ENCODE assay signal across 8 cellular contexts in the genomic region with DNA sequence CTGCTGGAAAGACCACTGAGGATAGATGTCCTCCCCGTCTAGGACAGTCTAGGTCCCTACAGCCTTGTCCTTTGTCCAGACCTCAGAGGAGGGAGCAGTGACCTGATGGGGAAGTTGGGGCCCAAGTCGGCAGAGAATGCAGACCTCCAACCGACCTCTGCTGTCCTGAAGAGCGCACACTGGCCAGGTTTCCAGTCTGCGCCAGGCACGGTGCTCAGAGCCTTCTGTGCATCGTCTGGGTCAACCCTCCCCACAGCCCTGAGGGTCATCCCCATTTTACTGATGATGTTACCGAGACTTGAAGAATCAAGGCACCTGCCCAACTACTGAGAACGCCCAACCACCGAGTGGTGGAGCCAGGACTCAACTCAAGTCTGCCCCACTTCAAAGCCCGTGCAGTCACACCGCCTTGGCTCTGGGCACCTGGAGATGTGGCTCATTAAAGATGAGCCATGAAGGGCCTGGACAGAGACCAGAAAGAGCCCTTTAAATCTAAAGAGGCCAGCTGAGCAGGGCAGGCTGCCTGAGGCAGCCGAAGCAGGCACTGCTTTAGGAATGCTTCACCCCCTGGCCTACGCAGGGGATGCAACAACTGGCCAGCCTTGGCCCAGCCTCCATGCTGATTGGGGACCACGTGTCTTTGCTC. TPM values are rescaled to one million over a fixed set of nuclear protein-coding genes. Genes with fewer than 3 reads are reported as not detected.
DNase-seq lines count a peak whose midpoint lies in the region; ATAC-seq and TF ChIP-seq lines count a peak whose summit lies in the region.

No MANE protein-coding gene starts in this region.

- BruUV-seq in PC-9 (replicated peaks; lab: Mats Ljungman, UMichigan): no TSS peak

- intact Hi-C loops in CD4-positive, alpha-beta T cell (cut with DNase I, micrococcal nuclease): no loop called here
- intact Hi-C loops in PC-9 (cut with micrococcal nuclease; ENCODE audit: unreplicated experiment): loop anchor here (10.0 kb wide), 1 partner anchor 439 kb away; no protein-coding TSS in a partner anchor

- H3K4me3 ChIP-seq in PC-9: no peak overlapping the region
- H3K4me3 ChIP-seq in parathyroid adenoma (ENCODE audit: low read depth, low read length): no peak overlapping the region

- peaks cover 77% of the 10 kb centered on the region for H3K4me1 ChIP-seq in PC-9 (replicated peaks; ENCODE audit: insufficient read depth)
- peaks cover 2% of the 10 kb centered on the region for H3K4me1 ChIP-seq in parathyroid adenoma

- DNase-seq in CD4-positive, alpha-beta T cell: no peak
- DNase-seq in PC-9 (no peak), 8988T (no peak), NCI-H1436 (lab: John Stamatoyannopoulos, UW) (no peak), AG08395 (ENCODE audit: low spot score) (no peak)
- no peak for DNase-seq in effector memory CD8-positive, alpha-beta T cell

- H3K27me3 Mint-ChIP-seq in CD4-positive, alpha-beta T cell: no peaks in the 10 kb centered on the region
- no peaks in the 10 kb centered on the region for H3K27me3 Mint-ChIP-seq in effector memory CD8-positive, alpha-beta T cell

- H2AFZ ChIP-seq in PC-9 (no peak overlapping the region), parathyroid adenoma (no peak overlapping the region)

- H3K27me3 ChIP-seq in CD4-positive, alpha-beta T cell (ENCODE audit: control insufficient read depth, insufficient read depth, low read length): no peaks in the 10 kb centered on the region
- H3K27me3 ChIP-seq in PC-9 (ENCODE audit: insufficient read depth, low read depth) (no peaks in the 10 kb centered on the region), parathyroid adenoma (ENCODE audit: control insufficient read depth, insufficient read depth, low read length) (no peaks in the 10 kb centered on the region)

- H3K36me3 ChIP-seq in PC-9 (ENCODE audit: low read depth) (no peaks in the 10 kb centered on the region), parathyroid adenoma (ENCODE audit: control insufficient read depth, insufficient read depth, low read length) (no peaks in the 10 kb centered on the region)

- peaks cover 60% of the 10 kb centered on the region for H3F3A ChIP-seq in PC-9 (ENCODE audit: insufficient read depth, low read depth)

- H3K4me2 ChIP-seq in PC-9: peak overlapping the region; percentile 92
- peak overlapping the region; percentile 36 for H3K4me2 ChIP-seq in parathyroid adenoma (ENCODE audit: low read length)

- H3K27ac ChIP-seq in CD4-positive, alpha-beta T cell (ENCODE audit: low read depth, low read length): peak overlapping the region; percentile 73
- peak overlapping the region; percentile 94; the same call in 1 of the 2 replicates for H3K27ac ChIP-seq in PC-9
- peak overlapping the region; percentile 51 for H3K27ac ChIP-seq in parathyroid adenoma

- H3K9me3 Mint-ChIP-seq in CD4-positive, alpha-beta T cell: no peaks in the 10 kb centered on the region
- H3K9me3 Mint-ChIP-seq in effector memory CD8-positive, alpha-beta T cell: no peaks in the 10 kb centered on the region

- H3K4me3 Mint-ChIP-seq in CD4-positive, alpha-beta T cell: peak overlapping the region; percentile 96
- peak overlapping the region; percentile 83 to 87 for H3K4me3 Mint-ChIP-seq in effector memory CD8-positive, alpha-beta T cell

- H3K9ac ChIP-seq in parathyroid adenoma: no peak overlapping the region

- no peaks in the 10 kb centered on the region for H3K9me2 ChIP-seq in PC-9 (ENCODE audit: insufficient read depth)

- CTCF ChIA-PET in CD4-positive, alpha-beta T cell (lab: Charles Lee): interaction anchor here (2.0 kb wide), 1 partner anchor 20 kb away, joined by 9 read pairs; a partner anchor contains a TSS
- CTCF ChIA-PET in PC-9 (lab: Charles Lee): interaction anchor here (0.6 kb wide), 1 partner anchor 27 kb away, joined by 4 read pairs; no protein-coding TSS in a partner anchor

- no peak for TF ChIP-seq CTCF in CD4-positive, alpha-beta T cell (IDR thresholded peaks at IDR 0.05)
- TF ChIP-seq CTCF in PC-9 (conservative IDR thresholded peaks at IDR 0.05) (no peak), parathyroid adenoma (IDR thresholded peaks at IDR 0.05) (no peak)

- POLR2A ChIA-PET in CD4-positive, alpha-beta T cell (lab: Charles Lee): interaction anchor here (7.2 kb wide), 1 partner anchor 27 kb away, joined by 99 read pairs; no protein-coding TSS in a partner anchor
- POLR2A ChIA-PET in PC-9 (lab: Charles Lee; ENCODE audit: unreplicated experiment): no interaction called here

- H3K27ac Mint-ChIP-seq in CD4-positive, alpha-beta T cell: peak overlapping the region; percentile 88
- H3K27ac Mint-ChIP-seq in effector memory CD8-positive, alpha-beta T cell: peak overlapping the region; percentile 95 to 99

- H3K79me2 ChIP-seq in PC-9 (ENCODE audit: low read depth) (peaks cover 81% of the 10 kb centered on the region), parathyroid adenoma (peaks cover 35% of the 10 kb centered on the region)

- no peak for ATAC-seq in CD4-positive, alpha-beta T cell (ENCODE audit: poor library complexity)
- ATAC-seq in effector memory CD8-positive, alpha-beta T cell (replicated peaks): no peak
- no peak for ATAC-seq in HG03378 (IDR thresholded peaks at IDR 0.05; ENCODE audit: unreplicated experiment)

- H3K9me3 ChIP-seq in CD4-positive, alpha-beta T cell (ENCODE audit: control insufficient read depth, low read length): no peaks in the 10 kb centered on the region
- H3K9me3 ChIP-seq in PC-9 (ENCODE audit: insufficient read depth, low read depth) (no peaks in the 10 kb centered on the region), parathyroid adenoma (ENCODE audit: control insufficient read depth, low read length) (no peaks in the 10 kb centered on the region)

- no peaks in the 10 kb centered on the region for H4K20me1 ChIP-seq in PC-9 (ENCODE audit: insufficient read depth)

- peaks cover 55% of the 10 kb centered on the region for H3K36me3 Mint-ChIP-seq in CD4-positive, alpha-beta T cell (ENCODE audit: low read depth)
- H3K36me3 Mint-ChIP-seq in effector memory CD8-positive, alpha-beta T cell (ENCODE audit: insufficient read depth): peaks cover 56% of the 10 kb centered on the region

- peaks cover 85% of the 10 kb centered on the region for H3K4me1 Mint-ChIP-seq in CD4-positive, alpha-beta T cell (ENCODE audit: low read depth)
- H3K4me1 Mint-ChIP-seq in effector memory CD8-positive, alpha-beta T cell (ENCODE audit: low read depth in 2 of 2): peaks cover 66 to 73% of the 10 kb centered on the region in 2 donors

RNA-seq across cellular contexts. Expression of a gene that starts 4.4 kb away (rescaled TPM):
- 100 to 1,000 TPM; 127 to 133 TPM for total RNA-seq in CD4-positive, alpha-beta T cell
- total RNA-seq in PC-9 (2021): 6.7 and 8.5 TPM in 2 replicates

RNA-seq across cellular contexts. Expression of a gene that starts 19.8 kb away (rescaled TPM):
- not detected for total RNA-seq in CD4-positive, alpha-beta T cell
- 0.15 and 0.31 TPM in 2 replicates for total RNA-seq in PC-9 (2021)

Comparison
In these comparisons a context has a peak if more than half of its experiments do, and no peak if none do; other contexts are left out.
1. RNA of a gene that starts 4.4 kb away (total RNA-seq): 127 to 133 TPM in CD4-positive, alpha-beta T cell; 6.7 to 8.5 TPM in PC-9; every median in the first group is over 10 times any median in the second.
2. Peak in every context shown above with its lines, with median percentiles within 50 percentile points of each other: H3K27ac ChIP-seq.